Comparison of ENCODE assay signal across 27 cellular contexts in the genomic region with DNA sequence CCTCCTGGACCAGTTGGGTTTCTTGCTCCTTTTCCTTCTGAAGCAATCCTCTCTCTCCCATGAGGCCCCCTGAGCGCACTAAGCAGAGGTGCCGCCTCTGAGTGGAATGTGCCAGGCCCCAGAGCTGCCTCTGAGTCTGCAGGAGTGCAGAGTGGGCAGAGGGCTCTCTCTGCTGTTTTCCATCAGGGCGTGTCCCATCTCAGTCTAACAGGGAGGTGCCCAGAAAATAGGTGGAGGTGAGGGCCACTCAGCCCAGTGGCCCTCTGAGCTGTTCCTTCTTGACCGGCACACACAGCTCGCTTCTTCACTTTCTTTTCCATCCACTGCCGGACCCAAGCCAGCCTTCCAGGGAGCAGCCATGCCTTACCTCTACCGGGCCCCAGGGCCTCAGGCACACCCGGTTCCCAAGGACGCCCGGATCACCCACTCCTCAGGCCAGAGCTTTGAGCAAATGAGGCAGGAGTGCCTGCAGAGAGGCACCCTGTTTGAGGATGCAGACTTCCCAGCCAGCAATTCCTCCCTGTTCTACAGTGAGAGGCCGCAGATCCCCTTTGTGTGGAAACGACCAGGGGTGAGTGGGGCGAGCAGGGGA. TPM values are rescaled to one million over a fixed set of nuclear protein-coding genes. Genes with fewer than 3 reads are reported as not detected.
A peak's percentile ranks its signal among the peaks of the same experiment; 100 is the strongest.
DNase-seq lines count a peak whose midpoint lies in the region; ATAC-seq, FAIRE-seq and TF ChIP-seq lines count a peak whose summit lies in the region.
"Had no signal": no experiment of that assay in that cellular context is flagged by ENCODE, and none has a peak within 500 bp of the region (broad histone marks: within the 10 kb centered on the region; RNA-seq: fewer than 3 reads in every experiment).

A gene with protein sequence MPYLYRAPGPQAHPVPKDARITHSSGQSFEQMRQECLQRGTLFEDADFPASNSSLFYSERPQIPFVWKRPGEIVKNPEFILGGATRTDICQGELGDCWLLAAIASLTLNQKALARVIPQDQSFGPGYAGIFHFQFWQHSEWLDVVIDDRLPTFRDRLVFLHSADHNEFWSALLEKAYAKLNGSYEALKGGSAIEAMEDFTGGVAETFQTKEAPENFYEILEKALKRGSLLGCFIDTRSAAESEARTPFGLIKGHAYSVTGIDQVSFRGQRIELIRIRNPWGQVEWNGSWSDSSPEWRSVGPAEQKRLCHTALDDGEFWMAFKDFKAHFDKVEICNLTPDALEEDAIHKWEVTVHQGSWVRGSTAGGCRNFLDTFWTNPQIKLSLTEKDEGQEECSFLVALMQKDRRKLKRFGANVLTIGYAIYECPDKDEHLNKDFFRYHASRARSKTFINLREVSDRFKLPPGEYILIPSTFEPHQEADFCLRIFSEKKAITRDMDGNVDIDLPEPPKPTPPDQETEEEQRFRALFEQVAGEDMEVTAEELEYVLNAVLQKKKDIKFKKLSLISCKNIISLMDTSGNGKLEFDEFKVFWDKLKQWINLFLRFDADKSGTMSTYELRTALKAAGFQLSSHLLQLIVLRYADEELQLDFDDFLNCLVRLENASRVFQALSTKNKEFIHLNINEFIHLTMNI (plus strand): TSS at position 250 of the 592 bp plus-strand sequence. CDS start 109 bp downstream, at position 359.

- POLR2A ChIA-PET in HEK293 (lab: Yijun Ruan, JAX): no interaction called here

- H2AFZ ChIP-seq in astrocyte (ENCODE audit: low read depth, low read length): no peak within 1 kb of the TSS

- H3K9ac ChIP-seq in astrocyte (ENCODE audit: low read length): no peak within 1 kb of the TSS

- H3K36me3 ChIP-seq in HEK293 (ENCODE audit: control insufficient read depth in 2 of 2, insufficient read depth in 1 of 2, low read length in 2 of 2): no peaks in the 10 kb centered on the region
- H3K36me3 ChIP-seq in astrocyte (ENCODE audit: insufficient read depth, low read length): no peaks in the 10 kb centered on the region
- H3K36me3 ChIP-seq in mucosa of descending colon (ENCODE audit: low read depth): no peaks in the 10 kb centered on the region
- H3K36me3 ChIP-seq: adrenal gland, neutrophil had no signal

- no peaks in the 10 kb centered on the region for H3K27me3 ChIP-seq in astrocyte (ENCODE audit: insufficient read depth, low read length)
- H3K27me3 ChIP-seq: adrenal gland, neutrophil had no signal

- CTCF ChIA-PET in HEK293 (lab: Yijun Ruan, JAX): interaction anchor here (0.6 kb wide), 1 partner anchor 221 kb away, joined by 4 read pairs; no protein-coding TSS in a partner anchor

- H3K27me3 Mint-ChIP-seq in astrocyte (ENCODE audit: low read depth, unreplicated experiment): peaks cover 15% of the 10 kb centered on the region
- H3K27me3 Mint-ChIP-seq: activated CD4-positive, alpha-beta T cell treated with anti-CD3 and anti-CD28 coated beads, Interleukin-2, amount 10 ng/mL, durations not matched to agents 24 days and 14 days; CD4-positive, CD25-positive, alpha-beta regulatory T cell had no signal

- no peak within 1 kb of the TSS for H3K4me3 Mint-ChIP-seq in astrocyte (ENCODE audit: unreplicated experiment)
- H3K4me3 Mint-ChIP-seq: activated CD4-positive, alpha-beta T cell treated with anti-CD3 and anti-CD28 coated beads, Interleukin-2, amount 10 ng/mL, durations not matched to agents 24 days and 14 days; CD4-positive, CD25-positive, alpha-beta regulatory T cell; effector memory CD8-positive, alpha-beta T cell; HFFc6; T-helper 2 cell treated with Interferon-gamma antibody and Interleukin-4, amounts not matched to agents 5 μg/mL and 100 μg/mL, for 36 hours had no signal

- TF ChIP-seq CTCF in HEK293 (tag by site-specific recombination; IDR thresholded peaks at IDR 0.05) (no peak), astrocyte (IDR thresholded peaks at IDR 0.05; ENCODE audit: insufficient read depth, low read depth, low read length) (no peak), mucosa of descending colon (IDR thresholded peaks at IDR 0.05) (no peak)

- no peaks in the 10 kb centered on the region for H3K36me3 Mint-ChIP-seq in astrocyte (ENCODE audit: low read depth, unreplicated experiment)
- H3K36me3 Mint-ChIP-seq: CD4-positive, CD25-positive, alpha-beta regulatory T cell had no signal

- H3K4me3 ChIP-seq in HEK293 (ENCODE audit: low read depth, low read length) (no peak within 1 kb of the TSS), astrocyte (ENCODE audit: insufficient read depth, low read depth, low read length) (no peak within 1 kb of the TSS), mucosa of descending colon (no peak within 1 kb of the TSS)
- H3K4me3 ChIP-seq: adrenal gland, coronary artery, skin epidermis had no signal

- no peaks in the 10 kb centered on the region for H3K9me3 Mint-ChIP-seq in astrocyte (ENCODE audit: unreplicated experiment)
- H3K9me3 Mint-ChIP-seq: activated CD4-positive, alpha-beta T cell treated with anti-CD3 and anti-CD28 coated beads, Interleukin-2, amount 10 ng/mL, durations not matched to agents 24 days and 14 days; effector memory CD8-positive, alpha-beta T cell; HFFc6; T-helper 2 cell treated with Interferon-gamma antibody and Interleukin-4, amounts not matched to agents 5 μg/mL and 100 μg/mL, for 36 hours had no signal

- no peaks in the 10 kb centered on the region for H4K20me1 ChIP-seq in astrocyte (ENCODE audit: insufficient read depth, low read length)

- H3K27ac Mint-ChIP-seq in astrocyte (ENCODE audit: unreplicated experiment): peak within 1 kb of the TSS; percentile 26
- H3K27ac Mint-ChIP-seq: activated CD4-positive, alpha-beta T cell treated with anti-CD3 and anti-CD28 coated beads, Interleukin-2, amount 10 ng/mL, durations not matched to agents 24 days and 14 days; CD4-positive, CD25-positive, alpha-beta regulatory T cell; effector memory CD8-positive, alpha-beta T cell; HFFc6; T-helper 2 cell treated with Interferon-gamma antibody and Interleukin-4, amounts not matched to agents 5 μg/mL and 100 μg/mL, for 36 hours had no signal

- ATAC-seq in mucosa of descending colon (peak; percentile 44), esophagus mucosa (no peak)
- ATAC-seq: effector memory CD8-positive, alpha-beta T cell had no signal

- no peaks in the 10 kb centered on the region for H3K79me2 ChIP-seq in astrocyte (ENCODE audit: insufficient read depth, low read length)

- H3K27ac ChIP-seq in HEK293 (ENCODE audit: extremely low read depth, low read depth, low read length) (no peak within 1 kb of the TSS), astrocyte (ENCODE audit: low read depth, low read length) (no peak within 1 kb of the TSS), substantia nigra (ENCODE audit: low read depth, low read length, poor library complexity, severe bottlenecking) (peak within 1 kb of the TSS; percentile 8)
- H3K27ac ChIP-seq: adrenal gland, coronary artery, neutrophil, skin epidermis had no signal

- no peak for FAIRE-seq in astrocyte (lab: Jason Lieb, UNC)
- FAIRE-seq: GM19239 had no signal

- intact Hi-C loops in mucosa of descending colon (cut with DNase I, micrococcal nuclease): no loop called here

- H3K4me1 ChIP-seq in HEK293 (ENCODE audit: control insufficient read depth, insufficient read depth, low read length) (no peaks in the 10 kb centered on the region; the same call in 1 of the 2 replicates), astrocyte (ENCODE audit: insufficient read depth, low read length) (no peaks in the 10 kb centered on the region), mucosa of descending colon (ENCODE audit: low read depth) (peaks cover 20% of the 10 kb centered on the region)
- H3K4me1 ChIP-seq: adrenal gland had no signal

- no peak within 1 kb of the TSS for H3K4me2 ChIP-seq in astrocyte (ENCODE audit: low read length)

- H3K9me3 ChIP-seq in HEK293 (ENCODE audit: control insufficient read depth, insufficient read depth, low read depth, low read length): no peaks in the 10 kb centered on the region
- H3K9me3 ChIP-seq in astrocyte (ENCODE audit: insufficient read depth, low read depth, low read length): no peaks in the 10 kb centered on the region
- H3K9me3 ChIP-seq in mucosa of descending colon: no peaks in the 10 kb centered on the region
- H3K9me3 ChIP-seq: adrenal gland, neutrophil had no signal

- H3K4me1 Mint-ChIP-seq in astrocyte (ENCODE audit: low read depth, unreplicated experiment): peaks cover 24% of the 10 kb centered on the region
- H3K4me1 Mint-ChIP-seq: activated CD4-positive, alpha-beta T cell treated with anti-CD3 and anti-CD28 coated beads, Interleukin-2, amount 10 ng/mL, durations not matched to agents 24 days and 14 days had no signal

- no peak for DNase-seq in astrocyte (ENCODE audit: low read depth)
- DNase-seq in mucosa of descending colon: peak in 2 of 3 donors; percentile 50 to 61
- DNase-seq in substantia nigra (lab: John Stamatoyannopoulos, UW): no peak
- no peak for DNase-seq in COR-L47 (lab: John Stamatoyannopoulos, UW)
- DNase-seq in NCI-H774 (lab: John Stamatoyannopoulos, UW): no peak
- DNase-seq: activated CD4-positive, alpha-beta T cell treated with anti-CD3 and anti-CD28 coated beads, Interleukin-2, amount 10 ng/mL, durations not matched to agents 24 days and 14 days; activated naive CD4-positive, alpha-beta T cell; activated T-cell treated with anti-CD3 and anti-CD28 coated beads, Interleukin-2, amount 50 U/mL, for 48 hours; CD4-positive, CD25-positive, alpha-beta regulatory T cell; effector memory CD8-positive, alpha-beta T cell; foreskin melanocyte; HFFc6; hippocampal formation; NCI-H1417; NCI-H510A treated with DMSO at 0.1 percent for 48 hours; stimulated activated CD4-positive, alpha-beta T cell treated with anti-CD3 and anti-CD28 coated beads, Interleukin-1b, Interleukin-23, amount 100 ng/mL, for 48 hours had no signal

TF ChIP-seq in HEK293, 187 proteins besides CTCF, POLR2A, EP300 and RAD21:
- TF ChIP-seq KLF1 (tag by site-specific recombination; IDR thresholded peaks at IDR 0.05) (peak; percentile 86), ZNF211 (tag by site-specific recombination; IDR thresholded peaks at IDR 0.05; ENCODE audit: low read depth) (no peak)

RNA-seq across cellular contexts. Expression of the gene that starts here (rescaled TPM):
- not detected in 2 replicates for total RNA-seq in astrocyte
- total RNA-seq in mucosa of descending colon: 10 to 100 TPM; 11.4 to 30.8 (median 28.8) TPM
- total RNA-seq in esophagus mucosa: not detected
- total RNA-seq: activated CD4-positive, alpha-beta T cell treated with anti-CD3 and anti-CD28 coated beads, Interleukin-2, amount 10 ng/mL, durations not matched to agents 24 days and 14 days; CD4-positive, CD25-positive, alpha-beta regulatory T cell; HFFc6; IMR-90; liver; subcutaneous adipose tissue had no signal

Comparison
In these comparisons a context has a peak if more than half of its experiments do, and no peak if none do; other contexts are left out.
1. RNA of the gene that starts here (total RNA-seq): 11.4 to 30.8 TPM in mucosa of descending colon; not detected in esophagus mucosa (single experiment) and not detected in astrocyte; every median in the first group is over 10 times any median in the second.
2. DNase-seq: peak in mucosa of descending colon (2 of 3); none in astrocyte (single experiment), substantia nigra (0 of 49), COR-L47 (single experiment) and NCI-H774 (single experiment).